In genomic region chr3:94285874-94286273, GRCh38 we compare ENCODE assay signal across 13 cellular contexts.
DNase-seq lines count a peak whose midpoint lies in the region; ATAC-seq and TF ChIP-seq lines count a peak whose summit lies in the region.
"Had no signal": no experiment of that assay in that cellular context is flagged by ENCODE, and none has a peak within 500 bp of the region (broad histone marks: within the 10 kb centered on the region; RNA-seq: fewer than 3 reads in every experiment).

No MANE protein-coding gene starts in this region.

- CTCF ChIA-PET in activated naive CD4-positive, alpha-beta T cell treated with anti-CD3 and anti-CD28 coated beads for 36 hours (lab: Charles Lee), result no interaction called here

- no peak for ATAC-seq in GM18909 (IDR thresholded peaks at IDR 0.05; ENCODE audit: poor library complexity, unreplicated experiment)
- ATAC-seq in activated CD4-positive, CD25-positive, alpha-beta regulatory T cell treated with anti-CD3 and anti-CD28 coated beads, Interleukin-2, amount 50 U/mL, for 24 hours, result no peak

- H3K9me3 Mint-ChIP-seq in activated naive CD4-positive, alpha-beta T cell treated with anti-CD3 and anti-CD28 coated beads for 36 hours, result no peaks in the 10 kb centered on the region
- H3K9me3 Mint-ChIP-seq: memory B cell; stimulated activated naive CD8-positive, alpha-beta T cell treated with anti-CD3 and anti-CD28 coated beads, Interleukin-15, Interleukin-2, amounts not matched to agents 100 ng/mL and 50 ng/mL, for 24 hours had no signal

- H3K27me3 Mint-ChIP-seq in activated naive CD4-positive, alpha-beta T cell treated with anti-CD3 and anti-CD28 coated beads for 36 hours (ENCODE audit: low read depth), result no peaks in the 10 kb centered on the region
- H3K27me3 Mint-ChIP-seq: memory B cell; stimulated activated naive CD8-positive, alpha-beta T cell treated with anti-CD3 and anti-CD28 coated beads, Interleukin-15, Interleukin-2, amounts not matched to agents 100 ng/mL and 50 ng/mL, for 24 hours had no signal

- no peaks in the 10 kb centered on the region for H3K4me1 Mint-ChIP-seq in activated naive CD4-positive, alpha-beta T cell treated with anti-CD3 and anti-CD28 coated beads for 36 hours (ENCODE audit: low read depth)
- H3K4me1 Mint-ChIP-seq: memory B cell had no signal

- H3K4me3 Mint-ChIP-seq in activated naive CD4-positive, alpha-beta T cell treated with anti-CD3 and anti-CD28 coated beads for 36 hours, result no peak overlapping the region
- H3K4me3 Mint-ChIP-seq: memory B cell; stimulated activated naive CD8-positive, alpha-beta T cell treated with anti-CD3 and anti-CD28 coated beads, Interleukin-15, Interleukin-2, amounts not matched to agents 100 ng/mL and 50 ng/mL, for 24 hours had no signal

- intact Hi-C loops in activated naive CD4-positive, alpha-beta T cell treated with anti-CD3 and anti-CD28 coated beads for 36 hours (cut with micrococcal nuclease), result no loop called here

- no peaks in the 10 kb centered on the region for H3K36me3 Mint-ChIP-seq in activated naive CD4-positive, alpha-beta T cell treated with anti-CD3 and anti-CD28 coated beads for 36 hours (ENCODE audit: low read depth)
- H3K36me3 Mint-ChIP-seq: memory B cell had no signal

- TF ChIP-seq CTCF in GM12873 (IDR thresholded peaks at IDR 0.05; ENCODE audit: insufficient read depth, low read depth, low read length, missing control alignments) (peak; percentile 24), astrocyte of the spinal cord (IDR thresholded peaks at IDR 0.05; ENCODE audit: low read depth, low read length) (peak; percentile 11)

- no peak overlapping the region for H3K4me3 ChIP-seq in astrocyte of the spinal cord (ENCODE audit: low read depth, low read length)
- H3K4me3 ChIP-seq: SJSA1 had no signal

- in situ Hi-C loops in astrocyte of the spinal cord (cut with HindIII; ENCODE audit: low sequenced_read_pairs), result no loop called here

- no peak overlapping the region for H3K27ac Mint-ChIP-seq in activated naive CD4-positive, alpha-beta T cell treated with anti-CD3 and anti-CD28 coated beads for 36 hours
- H3K27ac Mint-ChIP-seq: memory B cell; stimulated activated naive CD8-positive, alpha-beta T cell treated with anti-CD3 and anti-CD28 coated beads, Interleukin-15, Interleukin-2, amounts not matched to agents 100 ng/mL and 50 ng/mL, for 24 hours had no signal

- DNase-seq in NCI-H1694 treated with DMSO at 0.1 percent for 48 hours (lab: John Stamatoyannopoulos, UW), result peak; percentile 0
- DNase-seq in astrocyte of the spinal cord (ENCODE audit: low read depth, low spot score), result peak; percentile 15
- DNase-seq in midbrain (lab: John Stamatoyannopoulos, UW), result peak; percentile 1
- no peak for DNase-seq in activated naive CD4-positive, alpha-beta T cell treated with anti-CD3 and anti-CD28 coated beads for 36 hours
- no peak for DNase-seq in C1 segment of cervical spinal cord (lab: John Stamatoyannopoulos, UW)
- DNase-seq: effector CD8-positive, alpha-beta T cell; small intestine had no signal

Comparison
In these comparisons a context has a peak if more than half of its experiments do, and no peak if none do; other contexts are left out.
1. DNase-seq: peak in NCI-H1694 treated with DMSO at 0.1 percent for 48 hours (single experiment), astrocyte of the spinal cord (single experiment) and midbrain (single experiment); none in activated naive CD4-positive, alpha-beta T cell treated with anti-CD3 and anti-CD28 coated beads for 36 hours (single experiment) and C1 segment of cervical spinal cord (0 of 14).